13 cellular contexts compared by ENCODE assay signal in genomic region chr12:46800160-46800559, GRCh38. TPM values are rescaled to one million over a fixed set of nuclear protein-coding genes. Genes with fewer than 3 reads are reported as not detected.
DNase-seq lines count a peak whose midpoint lies in the region; ATAC-seq and TF ChIP-seq lines count a peak whose summit lies in the region.
"Had no signal": no experiment of that assay in that cellular context is flagged by ENCODE, and none has a peak within 500 bp of the region (broad histone marks: within the 10 kb centered on the region; RNA-seq: fewer than 3 reads in every experiment).

No MANE protein-coding gene starts in this region.

- H3K36me3 ChIP-seq in SK-N-SH (replicated peaks in 1 of 2; ENCODE audit: control insufficient read depth in 1 of 2, insufficient read depth in 2 of 2, low read length in 1 of 2) (peaks cover 6 to 16% of the 10 kb centered on the region in 2 experiments), psoas muscle (ENCODE audit: insufficient read depth in 1 of 2, low read depth in 1 of 2) (no peaks in the 10 kb centered on the region)
- H3K36me3 ChIP-seq: BE2C had no signal

- H3K9me2 ChIP-seq in SK-N-SH = no peaks in the 10 kb centered on the region

- intact Hi-C loops in psoas muscle (cut with DNase I) = no loop called here

- no peak for DNase-seq in SK-N-SH
- DNase-seq in left lobe of liver (ENCODE audit: low spot score) = no peak
- no peak for DNase-seq in psoas muscle
- DNase-seq in effector CD8-positive, alpha-beta T cell (lab: John Stamatoyannopoulos, UW) = no peak
- DNase-seq in NCI-H146 treated with DMSO at 0.1 percent for 48 hours (lab: John Stamatoyannopoulos, UW; ENCODE audit: unreplicated experiment) = no peak
- DNase-seq: ACHN; BE2C; C1 segment of cervical spinal cord; CD4-positive, CD25-positive, alpha-beta regulatory T cell; CD8-positive, alpha-beta memory T cell; COR-L47; H9 had no signal

- H3K27ac ChIP-seq in SK-N-SH (ENCODE audit: low read depth in 2 of 2, low read length in 1 of 2) (peak overlapping the region; percentile 8 to 68), psoas muscle (no peak overlapping the region)

- H3K4me3 ChIP-seq in SK-N-SH (ENCODE audit: low read depth in 2 of 2, low read length in 1 of 2) = peak overlapping the region in 1 of 2 experiments; percentile 30; a peak in 2 of 4 replicates
- peak overlapping the region; percentile 60 for H3K4me3 ChIP-seq in psoas muscle

- H3K27me3 ChIP-seq in SK-N-SH (ENCODE audit: insufficient read depth) (no peaks in the 10 kb centered on the region), psoas muscle (ENCODE audit: insufficient read depth in 3 of 3, low read length in 2 of 3) (no peaks in the 10 kb centered on the region)

- POLR2A ChIA-PET in SK-N-SH (lab: Yijun Ruan, JAX) = no interaction called here

- H3K4me1 ChIP-seq in SK-N-SH (ENCODE audit: control insufficient read depth in 1 of 2, insufficient read depth in 2 of 2, low read depth in 1 of 2, low read length in 1 of 2) (peaks cover 0 to 23% of the 10 kb centered on the region in 2 experiments; a peak in 2 of 4 replicates), psoas muscle (no peaks in the 10 kb centered on the region)
- H3K4me1 ChIP-seq: BE2C had no signal

- peaks cover 30% of the 10 kb centered on the region for H3K79me2 ChIP-seq in SK-N-SH (ENCODE audit: insufficient read depth)

- no peaks in the 10 kb centered on the region for H4K20me1 ChIP-seq in SK-N-SH (ENCODE audit: insufficient read depth)

- CTCF ChIA-PET in SK-N-SH (lab: Yijun Ruan, JAX) = no interaction called here

- H3K9me3 ChIP-seq in SK-N-SH (0 out of 2 replicates have a peak, but pooled peaks cover 2% of the 10 kb centered on the region), psoas muscle (no peaks in the 10 kb centered on the region)
- H3K9me3 ChIP-seq: BE2C had no signal

- 55% methylated on average over 4 of the region's 4 CpGs for WGBS in SK-N-SH (ENCODE audit: low lambda C conversion rate)
- WGBS in psoas muscle, 3 donors = 87 to 91% (median 87%) methylated on average over 4 of the region's 4 CpGs

- peak; percentile 18 for ATAC-seq in left lobe of liver
- ATAC-seq in psoas muscle = no peak
- no peak for ATAC-seq in GM21737 (IDR thresholded peaks at IDR 0.05; ENCODE audit: unreplicated experiment)

- no peak for TF ChIP-seq RAD21 in SK-N-SH (IDR thresholded peaks at IDR 0.05; ENCODE audit: low read length)

- H3K4me2 ChIP-seq in SK-N-SH = peak overlapping the region; percentile 38

- H3F3A ChIP-seq in SK-N-SH (replicated peaks; ENCODE audit: insufficient read depth) = peaks cover 9% of the 10 kb centered on the region

- TF ChIP-seq CTCF in SK-N-SH (IDR thresholded peaks at IDR 0.05) = no peak
- no peak for TF ChIP-seq CTCF in psoas muscle (IDR thresholded peaks at IDR 0.05)

- no peak overlapping the region for H2AFZ ChIP-seq in SK-N-SH (ENCODE audit: low read depth)

- peak overlapping the region; percentile 4; the same call in 1 of the 2 replicates for H3K9ac ChIP-seq in SK-N-SH

- TF ChIP-seq EP300 in SK-N-SH (IDR thresholded peaks at IDR 0.05; ENCODE audit: borderline replicate concordance in 1 of 2, low read depth in 1 of 2, low read length in 1 of 2) = no peak

TF ChIP-seq in SK-N-SH, 30 proteins besides CTCF, POLR2A, EP300 and RAD21:
- TF ChIP-seq, protein P1, sequence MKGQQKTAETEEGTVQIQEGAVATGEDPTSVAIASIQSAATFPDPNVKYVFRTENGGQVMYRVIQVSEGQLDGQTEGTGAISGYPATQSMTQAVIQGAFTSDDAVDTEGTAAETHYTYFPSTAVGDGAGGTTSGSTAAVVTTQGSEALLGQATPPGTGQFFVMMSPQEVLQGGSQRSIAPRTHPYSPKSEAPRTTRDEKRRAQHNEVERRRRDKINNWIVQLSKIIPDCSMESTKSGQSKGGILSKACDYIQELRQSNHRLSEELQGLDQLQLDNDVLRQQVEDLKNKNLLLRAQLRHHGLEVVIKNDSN (IDR thresholded peaks at IDR 0.05; ENCODE audit: borderline replicate concordance, low read depth) = no peak
- no peak for TF ChIP-seq POLR2AphosphoS5 (IDR thresholded peaks at IDR 0.05; ENCODE audit: low read depth, low read length)
- TF ChIP-seq SIN3A (IDR thresholded peaks at IDR 0.05; ENCODE audit: borderline replicate concordance, low read depth, low read length) = no peak
- no peak for TF ChIP-seq JUND (IDR thresholded peaks at IDR 0.05)
- TF ChIP-seq, protein P2, sequence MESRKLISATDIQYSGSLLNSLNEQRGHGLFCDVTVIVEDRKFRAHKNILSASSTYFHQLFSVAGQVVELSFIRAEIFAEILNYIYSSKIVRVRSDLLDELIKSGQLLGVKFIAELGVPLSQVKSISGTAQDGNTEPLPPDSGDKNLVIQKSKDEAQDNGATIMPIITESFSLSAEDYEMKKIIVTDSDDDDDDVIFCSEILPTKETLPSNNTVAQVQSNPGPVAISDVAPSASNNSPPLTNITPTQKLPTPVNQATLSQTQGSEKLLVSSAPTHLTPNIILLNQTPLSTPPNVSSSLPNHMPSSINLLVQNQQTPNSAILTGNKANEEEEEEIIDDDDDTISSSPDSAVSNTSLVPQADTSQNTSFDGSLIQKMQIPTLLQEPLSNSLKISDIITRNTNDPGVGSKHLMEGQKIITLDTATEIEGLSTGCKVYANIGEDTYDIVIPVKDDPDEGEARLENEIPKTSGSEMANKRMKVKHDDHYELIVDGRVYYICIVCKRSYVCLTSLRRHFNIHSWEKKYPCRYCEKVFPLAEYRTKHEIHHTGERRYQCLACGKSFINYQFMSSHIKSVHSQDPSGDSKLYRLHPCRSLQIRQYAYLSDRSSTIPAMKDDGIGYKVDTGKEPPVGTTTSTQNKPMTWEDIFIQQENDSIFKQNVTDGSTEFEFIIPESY (IDR thresholded peaks at IDR 0.05; ENCODE audit: borderline replicate concordance, low read depth) = no peak
- no peak for TF ChIP-seq RCOR1 (IDR thresholded peaks at IDR 0.05; ENCODE audit: low read length)
- TF ChIP-seq NRF1 (IDR thresholded peaks at IDR 0.05; ENCODE audit: low read depth, low read length) = no peak
- no peak for TF ChIP-seq GABPA (IDR thresholded peaks at IDR 0.05; ENCODE audit: low read depth)
- no peak for TF ChIP-seq YY1 (IDR thresholded peaks at IDR 0.05; ENCODE audit: low read depth)
- TF ChIP-seq, protein P3, sequence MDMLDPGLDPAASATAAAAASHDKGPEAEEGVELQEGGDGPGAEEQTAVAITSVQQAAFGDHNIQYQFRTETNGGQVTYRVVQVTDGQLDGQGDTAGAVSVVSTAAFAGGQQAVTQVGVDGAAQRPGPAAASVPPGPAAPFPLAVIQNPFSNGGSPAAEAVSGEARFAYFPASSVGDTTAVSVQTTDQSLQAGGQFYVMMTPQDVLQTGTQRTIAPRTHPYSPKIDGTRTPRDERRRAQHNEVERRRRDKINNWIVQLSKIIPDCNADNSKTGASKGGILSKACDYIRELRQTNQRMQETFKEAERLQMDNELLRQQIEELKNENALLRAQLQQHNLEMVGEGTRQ (IDR thresholded peaks at IDR 0.05; ENCODE audit: borderline replicate concordance, low read depth, low read length) = no peak
- no peak for TF ChIP-seq RXRA (IDR thresholded peaks at IDR 0.05; ENCODE audit: borderline replicate concordance, low read depth)
- no peak for TF ChIP-seq MAX (IDR thresholded peaks at IDR 0.05; ENCODE audit: low read depth)
- TF ChIP-seq ELF1 (IDR thresholded peaks at IDR 0.05) = no peak
- TF ChIP-seq FOSL2 (IDR thresholded peaks at IDR 0.05; ENCODE audit: borderline replicate concordance, low read depth) = no peak
- TF ChIP-seq CHD2 (IDR thresholded peaks at IDR 0.05; ENCODE audit: low read length, partially characterized antibody) = no peak
- TF ChIP-seq, protein P4, sequence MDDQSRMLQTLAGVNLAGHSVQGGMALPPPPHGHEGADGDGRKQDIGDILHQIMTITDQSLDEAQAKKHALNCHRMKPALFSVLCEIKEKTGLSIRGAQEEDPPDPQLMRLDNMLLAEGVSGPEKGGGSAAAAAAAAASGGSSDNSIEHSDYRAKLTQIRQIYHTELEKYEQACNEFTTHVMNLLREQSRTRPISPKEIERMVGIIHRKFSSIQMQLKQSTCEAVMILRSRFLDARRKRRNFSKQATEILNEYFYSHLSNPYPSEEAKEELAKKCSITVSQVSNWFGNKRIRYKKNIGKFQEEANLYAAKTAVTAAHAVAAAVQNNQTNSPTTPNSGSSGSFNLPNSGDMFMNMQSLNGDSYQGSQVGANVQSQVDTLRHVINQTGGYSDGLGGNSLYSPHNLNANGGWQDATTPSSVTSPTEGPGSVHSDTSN (IDR thresholded peaks at IDR 0.05) = no peak

RNA-seq across cellular contexts. Expression of gene SLC38A4, which starts 25.6 kb away (rescaled TPM):
- polyA plus RNA-seq in SK-N-SH (2012; rRNA removed) (66.7 and 89.3 TPM in 2 replicates), psoas muscle (10 to 100 TPM in 2 of 3 donors, under 1 TPM in 1; 0.31 to 25.6 (median 17.3) TPM)
- 94.3 and 104 TPM in 2 replicates for polyA plus RNA-seq in SK-N-SH (2012; cell fraction: cytosol; rRNA removed)
- polyA plus RNA-seq in SK-N-SH (2012; cell fraction: nucleus; rRNA removed) = 42.3 and 91.6 TPM in 2 replicates
- total RNA-seq in left lobe of liver (518 TPM), psoas muscle (10 to 100 TPM in 3 of 4 donors, 1 to 10 TPM in 1; 9.2 to 17.0 (median 11.5) TPM)
- total RNA-seq: CD4-positive, CD25-positive, alpha-beta regulatory T cell; CD8-positive, alpha-beta memory T cell had no signal
- polyA plus RNA-seq: CD4-positive, CD25-positive, alpha-beta regulatory T cell; CD8-positive, alpha-beta memory T cell had no signal

Comparison
In these comparisons a context has a peak if more than half of its experiments do, and no peak if none do; other contexts are left out.
1. RNA of gene SLC38A4, which starts 25.6 kb away (total RNA-seq): 518 TPM in left lobe of liver (single experiment); 9.2 to 17.0 TPM in psoas muscle; every median in the first group is over 10 times any median in the second.